Comparison of ENCODE assay signal across 26 cellular contexts in the genomic region with DNA sequence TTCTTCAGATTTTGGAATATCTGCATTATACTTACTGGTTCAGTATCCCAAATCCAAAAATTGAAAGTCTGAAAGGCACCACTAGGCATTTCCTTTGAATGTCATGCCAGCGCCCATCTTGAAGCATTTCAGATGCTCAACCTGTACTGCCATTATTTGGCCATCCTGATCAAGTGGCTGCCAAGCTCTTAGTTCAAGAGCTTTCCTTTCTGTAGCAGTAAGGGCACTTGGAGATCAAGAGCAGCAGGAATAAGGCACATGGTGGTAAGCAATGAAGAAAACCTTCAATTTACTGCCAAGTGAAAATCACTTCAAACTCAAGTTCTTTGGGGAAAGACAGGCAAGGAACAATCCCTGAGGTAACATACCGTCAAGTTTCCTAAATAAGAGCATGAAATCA. TPM values are rescaled to one million over a fixed set of nuclear protein-coding genes. Genes with fewer than 3 reads are reported as not detected.
DNase-seq lines count a peak whose midpoint lies in the region; ATAC-seq and TF ChIP-seq lines count a peak whose summit lies in the region.
"Had no signal": no experiment of that assay in that cellular context is flagged by ENCODE, and none has a peak within 500 bp of the region (broad histone marks: within the 10 kb centered on the region; RNA-seq: fewer than 3 reads in every experiment).

No MANE protein-coding gene starts in this region.

- H3K27ac ChIP-seq in DND-41 (ENCODE audit: low read length) = peak overlapping the region; percentile 21; the same call in 1 of the 2 replicates
- H3K27ac ChIP-seq: left ventricle myocardium inferior, SJSA1, tibial artery had no signal

- H3K36me3 Mint-ChIP-seq in activated CD8-positive, alpha-beta memory T cell treated with anti-CD3 and anti-CD28 coated beads, Interleukin-2, amount 10 ng/mL, durations not matched to agents 7 days and 5 days = peaks cover 43% of the 10 kb centered on the region
- peaks cover 21% of the 10 kb centered on the region for H3K36me3 Mint-ChIP-seq in type B pancreatic cell

- H3K9me3 ChIP-seq in DND-41 (ENCODE audit: insufficient read depth, low read length, severe bottlenecking) (no peaks in the 10 kb centered on the region), iPS-15b (ENCODE audit: control insufficient read depth, insufficient read depth, low read length) (no peaks in the 10 kb centered on the region)
- H3K9me3 ChIP-seq: BE2C, gastroesophageal sphincter, left ventricle myocardium inferior, SJSA1, tibial artery had no signal

- CTCF ChIA-PET in activated CD8-positive, alpha-beta memory T cell treated with anti-CD3 and anti-CD28 coated beads, Interleukin-2, amount 10 ng/mL, durations not matched to agents 7 days and 5 days (lab: Charles Lee) = interaction anchor here (1.6 kb wide), 1 partner anchor 61 kb away, joined by 5 read pairs; the partner anchor contains the start of gene USP4

- TF ChIP-seq CTCF in DND-41 (IDR thresholded peaks at IDR 0.05; ENCODE audit: borderline replicate concordance, extremely low read depth, low read length, poor library complexity, severe bottlenecking) (no peak), type B pancreatic cell (conservative IDR thresholded peaks at IDR 0.05) (no peak)

- H3K27me3 Mint-ChIP-seq in activated CD8-positive, alpha-beta memory T cell treated with anti-CD3 and anti-CD28 coated beads, Interleukin-2, amount 10 ng/mL, durations not matched to agents 7 days and 5 days = no peaks in the 10 kb centered on the region
- H3K27me3 Mint-ChIP-seq in type B pancreatic cell = no peaks in the 10 kb centered on the region
- H3K27me3 Mint-ChIP-seq: activated naive CD4-positive, alpha-beta T cell treated with anti-CD3 and anti-CD28 coated beads, Interleukin-2, amount 50 U/mL, for 24 hours; central memory CD8-positive, alpha-beta T cell; stimulated activated naive CD8-positive, alpha-beta T cell treated with anti-CD3 and anti-CD28 coated beads, Interleukin-15, amount 100 ng/mL, for 72 hours had no signal

- peak overlapping the region; percentile 11 for H3K27ac Mint-ChIP-seq in activated CD8-positive, alpha-beta memory T cell treated with anti-CD3 and anti-CD28 coated beads, Interleukin-2, amount 10 ng/mL, durations not matched to agents 7 days and 5 days
- H3K27ac Mint-ChIP-seq in type B pancreatic cell = peak overlapping the region; percentile 34

- H3K9ac ChIP-seq in DND-41 (ENCODE audit: low read depth, low read length) = no peak overlapping the region
- H3K9ac ChIP-seq in iPS-15b (ENCODE audit: low read depth, low read length) = peak overlapping the region; percentile 37

- no peak for ATAC-seq in activated CD8-positive, alpha-beta memory T cell treated with anti-CD3 and anti-CD28 coated beads, Interleukin-2, amount 10 ng/mL, durations not matched to agents 7 days and 5 days
- ATAC-seq in DND-41 (ENCODE audit: insufficient read depth, low read depth) (no peak), HG02870 (IDR thresholded peaks at IDR 0.05; ENCODE audit: unreplicated experiment) (no peak)
- ATAC-seq: gastroesophageal sphincter; sciatic nerve; stimulated activated naive CD8-positive, alpha-beta T cell treated with anti-CD3 and anti-CD28 coated beads, Interleukin-15, amount 100 ng/mL, for 72 hours had no signal

- H3K36me3 ChIP-seq in DND-41 (ENCODE audit: insufficient read depth, low read length) (peaks cover 57% of the 10 kb centered on the region), iPS-15b (ENCODE audit: control insufficient read depth, insufficient read depth, low read length) (peaks cover 5% of the 10 kb centered on the region)

- no peaks in the 10 kb centered on the region for H3K9me3 Mint-ChIP-seq in activated CD8-positive, alpha-beta memory T cell treated with anti-CD3 and anti-CD28 coated beads, Interleukin-2, amount 10 ng/mL, durations not matched to agents 7 days and 5 days (ENCODE audit: low read depth)
- H3K9me3 Mint-ChIP-seq in type B pancreatic cell = no peaks in the 10 kb centered on the region
- H3K9me3 Mint-ChIP-seq: activated naive CD4-positive, alpha-beta T cell treated with anti-CD3 and anti-CD28 coated beads, Interleukin-2, amount 50 U/mL, for 24 hours; central memory CD8-positive, alpha-beta T cell; neural crest cell; stimulated activated naive CD8-positive, alpha-beta T cell treated with anti-CD3 and anti-CD28 coated beads, Interleukin-15, amount 100 ng/mL, for 72 hours had no signal

- H3K4me1 Mint-ChIP-seq in activated CD8-positive, alpha-beta memory T cell treated with anti-CD3 and anti-CD28 coated beads, Interleukin-2, amount 10 ng/mL, durations not matched to agents 7 days and 5 days = peaks cover 52% of the 10 kb centered on the region
- H3K4me1 Mint-ChIP-seq in type B pancreatic cell (ENCODE audit: unreplicated experiment) = peaks cover 31% of the 10 kb centered on the region

- no peak overlapping the region for H3K4me3 Mint-ChIP-seq in activated CD8-positive, alpha-beta memory T cell treated with anti-CD3 and anti-CD28 coated beads, Interleukin-2, amount 10 ng/mL, durations not matched to agents 7 days and 5 days
- H3K4me3 Mint-ChIP-seq in type B pancreatic cell = no peak overlapping the region
- H3K4me3 Mint-ChIP-seq: activated naive CD4-positive, alpha-beta T cell treated with anti-CD3 and anti-CD28 coated beads, Interleukin-2, amount 50 U/mL, for 24 hours; central memory CD8-positive, alpha-beta T cell; neural crest cell; stimulated activated naive CD8-positive, alpha-beta T cell treated with anti-CD3 and anti-CD28 coated beads, Interleukin-15, amount 100 ng/mL, for 72 hours had no signal

- peaks cover 87% of the 10 kb centered on the region for H4K20me1 ChIP-seq in DND-41 (ENCODE audit: insufficient read depth, low read length)

- no peak overlapping the region for H3K4me2 ChIP-seq in DND-41 (ENCODE audit: insufficient read depth, low read length)

- no peak overlapping the region for H2AFZ ChIP-seq in DND-41 (ENCODE audit: low read depth, low read length)

- no peak overlapping the region for H3K4me3 ChIP-seq in DND-41 (ENCODE audit: low read depth in 1 of 2, low read length in 2 of 2)
- H3K4me3 ChIP-seq in iPS-15b (ENCODE audit: low read depth, low read length) = no peak overlapping the region
- H3K4me3 ChIP-seq: gastroesophageal sphincter, left ventricle myocardium inferior, SJSA1, tibial artery had no signal

- no peak for DNase-seq in activated CD8-positive, alpha-beta memory T cell treated with anti-CD3 and anti-CD28 coated beads, Interleukin-2, amount 10 ng/mL, durations not matched to agents 7 days and 5 days
- DNase-seq in activated CD8-positive, alpha-beta memory T cell treated with anti-CD3 and anti-CD28 coated beads, Interleukin-2, amount 50 U/mL, for 48 hours = no peak
- no peak for DNase-seq in DND-41
- no peak for DNase-seq in type B pancreatic cell (ENCODE audit: extremely low spot score, unreplicated experiment)
- DNase-seq in mesenteric fat pad (ENCODE audit: low spot score) = no peak
- no peak for DNase-seq in NCI-H2081 (lab: John Stamatoyannopoulos, UW)
- DNase-seq: activated CD4-positive, CD25-positive, alpha-beta regulatory T cell treated with anti-CD3 and anti-CD28 coated beads, Interleukin-2, amount 50 U/mL, for 72 hours; BE2C; Calu3; hypothalamus; left ventricle myocardium inferior; NCI-H1105 treated with DMSO at 0.1 percent for 48 hours; NCI-H526; stimulated activated CD4-positive, alpha-beta T cell treated with anti-CD3 and anti-CD28 coated beads, Interleukin-4, amount 100 ng/mL, for 4 hours; stimulated activated naive CD8-positive, alpha-beta T cell treated with anti-CD3 and anti-CD28 coated beads, Interleukin-15, amount 100 ng/mL, for 72 hours; T-helper 1 cell; tibial artery had no signal

- H3K4me1 ChIP-seq in DND-41 (ENCODE audit: insufficient read depth, low read length) (0 out of 2 replicates have a peak, but pooled peaks cover under 1% of the 10 kb centered on the region), iPS-15b (ENCODE audit: control insufficient read depth, insufficient read depth, low read length) (peaks cover 7% of the 10 kb centered on the region)
- H3K4me1 ChIP-seq: BE2C had no signal

- H3K79me2 ChIP-seq in DND-41 (ENCODE audit: insufficient read depth, low read length) = peaks cover 98% of the 10 kb centered on the region

- H3K27me3 ChIP-seq in DND-41 (ENCODE audit: insufficient read depth, low read length, poor library complexity) (no peaks in the 10 kb centered on the region), iPS-15b (ENCODE audit: control insufficient read depth, insufficient read depth, low read length) (no peaks in the 10 kb centered on the region)
- H3K27me3 ChIP-seq: BE2C, gastroesophageal sphincter, SJSA1, tibial artery had no signal

RNA-seq across cellular contexts. Expression of gene RHOA, which starts 10.0 kb away (rescaled TPM):
- total RNA-seq in activated CD8-positive, alpha-beta memory T cell treated with anti-CD3 and anti-CD28 coated beads, Interleukin-2, amount 10 ng/mL, durations not matched to agents 7 days and 5 days = 100 to 1,000 TPM; 439 to 539 TPM
- 300 and 325 TPM in 2 replicates for total RNA-seq in type B pancreatic cell (ENCODE audit: low replicate concordance)
- 563 TPM for total RNA-seq in mesenteric fat pad

RNA-seq across cellular contexts. Expression of gene TCTA, which starts 10.5 kb away (rescaled TPM):
- total RNA-seq in activated CD8-positive, alpha-beta memory T cell treated with anti-CD3 and anti-CD28 coated beads, Interleukin-2, amount 10 ng/mL, durations not matched to agents 7 days and 5 days = 10 to 100 TPM; 27.7 to 28.0 TPM
- total RNA-seq in type B pancreatic cell (ENCODE audit: low replicate concordance) (25.0 and 31.4 TPM in 2 replicates), mesenteric fat pad (23.5 TPM)

RNA-seq across cellular contexts. Expression of gene AMT, which starts 20.5 kb away (rescaled TPM):
- total RNA-seq in activated CD8-positive, alpha-beta memory T cell treated with anti-CD3 and anti-CD28 coated beads, Interleukin-2, amount 10 ng/mL, durations not matched to agents 7 days and 5 days = 1 to 10 TPM; 3.2 to 6.9 TPM
- total RNA-seq in type B pancreatic cell (ENCODE audit: low replicate concordance) (12.5 and 21.6 TPM in 2 replicates), mesenteric fat pad (1.2 TPM)
- total RNA-seq: RPMI7951 had no signal

RNA-seq across cellular contexts. Expression of gene NICN1, which starts 27.4 kb away (rescaled TPM):
- total RNA-seq in activated CD8-positive, alpha-beta memory T cell treated with anti-CD3 and anti-CD28 coated beads, Interleukin-2, amount 10 ng/mL, durations not matched to agents 7 days and 5 days = 10 to 100 TPM; 23.9 to 29.0 TPM
- total RNA-seq in type B pancreatic cell (ENCODE audit: low replicate concordance) (16.2 and 27.1 TPM in 2 replicates), mesenteric fat pad (11.1 TPM)

RNA-seq across cellular contexts. Expression of gene GPX1, which starts 43.6 kb away (rescaled TPM):
- 100 to 1,000 TPM in 1 of 2 experiments, 10 to 100 TPM in 1; 76.9 to 112 TPM for total RNA-seq in activated CD8-positive, alpha-beta memory T cell treated with anti-CD3 and anti-CD28 coated beads, Interleukin-2, amount 10 ng/mL, durations not matched to agents 7 days and 5 days
- total RNA-seq in type B pancreatic cell (ENCODE audit: low replicate concordance) = 114 and 132 TPM in 2 replicates
- total RNA-seq in mesenteric fat pad = 724 TPM
- total RNA-seq: RPMI7951 had no signal
